In the genomic region with DNA sequence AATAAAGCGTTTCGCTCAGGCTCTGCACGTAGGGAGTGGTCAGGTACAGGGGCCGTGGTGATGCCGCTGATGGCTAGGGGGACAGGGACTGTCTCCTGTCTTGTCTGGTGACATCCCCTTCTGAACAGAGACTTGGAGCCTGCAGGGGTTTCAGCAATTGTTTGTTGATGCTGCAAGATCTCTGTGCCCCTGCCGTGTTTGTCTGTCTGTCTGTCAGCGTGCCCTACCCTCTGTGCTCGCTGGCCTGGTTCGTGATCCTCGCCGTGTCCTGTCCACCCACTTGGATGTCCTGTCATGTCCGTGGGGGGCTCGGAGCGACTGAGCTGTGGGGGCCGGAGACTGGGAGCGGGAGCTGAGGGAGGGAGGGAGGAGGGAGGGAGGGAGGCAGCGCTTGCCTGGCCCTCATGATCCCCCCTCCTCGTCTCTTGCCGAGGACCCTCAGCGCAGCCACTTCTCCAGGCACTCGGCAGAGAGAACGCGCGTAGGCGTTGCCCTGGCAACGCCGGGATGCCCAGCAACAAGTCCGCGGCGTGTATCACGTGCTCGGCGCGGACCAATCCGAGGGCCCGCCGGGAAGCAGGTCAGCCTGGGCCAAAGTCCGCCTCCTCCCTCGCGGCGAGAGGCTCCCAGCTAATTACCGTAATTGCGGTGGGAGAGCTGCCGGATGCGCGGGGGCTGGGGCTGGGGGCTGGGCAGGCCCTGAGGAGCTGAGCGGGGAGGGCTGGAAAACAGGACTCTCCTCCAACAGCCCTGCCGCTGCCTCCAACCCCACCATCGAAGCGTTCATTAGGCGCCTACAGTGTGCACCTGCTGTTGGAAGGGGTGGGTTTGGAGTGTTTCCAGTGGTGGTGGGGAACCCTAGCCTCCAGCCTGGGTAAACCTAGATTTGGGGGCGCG, we compare ENCODE assay signal across 8 cellular contexts. TPM values are rescaled to one million over a fixed set of nuclear protein-coding genes. Genes with fewer than 3 reads are reported as not detected.
DNase-seq lines count a peak whose midpoint lies in the region; ATAC-seq and TF ChIP-seq lines count a peak whose summit lies in the region.

No MANE protein-coding gene starts in this region.

- WGBS in suprapubic skin: 14% methylated on average over 17 of the region's 53 CpGs

- ATAC-seq in GM19023 (IDR thresholded peaks at IDR 0.05; ENCODE audit: unreplicated experiment): peak; percentile 86
- peak; percentile 96 for ATAC-seq in Right ventricle myocardium inferior
- peak; percentile 86 for ATAC-seq in omental fat pad (ENCODE audit: low FRiP score)

- no peaks in the 10 kb centered on the region for H3K9me3 ChIP-seq in suprapubic skin

- H3K4me3 ChIP-seq in suprapubic skin: peak overlapping the region; percentile 36

- peaks cover 14% of the 10 kb centered on the region for H3K4me1 ChIP-seq in suprapubic skin

- DNase-seq in 8988T (peak; percentile 88), NCI-H1105 (lab: John Stamatoyannopoulos, UW) (peak; percentile 97), SW 1271 (lab: John Stamatoyannopoulos, UW) (peak; percentile 80 to 88), Right ventricle myocardium inferior (ENCODE audit: missing footprints) (peak; percentile 96), omental fat pad (ENCODE audit: low spot score) (peak; percentile 74), suprapubic skin (ENCODE audit: low spot score in 2 of 2) (peak; percentile 85 to 88)
- peak; percentile 27 for DNase-seq in activated naive CD8-positive, alpha-beta T cell treated with anti-CD3 and anti-CD28 coated beads, Interleukin-2, amount 50 U/mL, for 16 hours (ENCODE audit: low read depth, low spot score)

- intact Hi-C loops in Right ventricle myocardium inferior (cut with DNase I): no loop called here

- no peak for TF ChIP-seq EP300 in suprapubic skin (IDR thresholded peaks at IDR 0.05)

- no peak for TF ChIP-seq POLR2A in suprapubic skin (IDR thresholded peaks at IDR 0.05)

- H3K36me3 ChIP-seq in suprapubic skin: no peaks in the 10 kb centered on the region

- H3K27me3 ChIP-seq in suprapubic skin: peaks cover 36% of the 10 kb centered on the region

- TF ChIP-seq CTCF in omental fat pad (IDR thresholded peaks at IDR 0.05) (no peak), suprapubic skin (IDR thresholded peaks at IDR 0.05) (no peak)

- no peak overlapping the region for H3K27ac ChIP-seq in suprapubic skin

RNA-seq across cellular contexts. Expression of gene FEM1A, which starts 31.9 kb away (rescaled TPM):
- total RNA-seq in Right ventricle myocardium inferior (47.0 TPM), omental fat pad (10 to 100 TPM; 11.8 to 22.1 (median 13.9) TPM), suprapubic skin (10 to 100 TPM; 29.6 to 51.8 (median 41.1) TPM)

RNA-seq across cellular contexts. Expression of gene DPP9, which starts 36.0 kb away (rescaled TPM):
- total RNA-seq in Right ventricle myocardium inferior: 52.7 TPM
- total RNA-seq in omental fat pad: 10 to 100 TPM; 25.3 to 42.9 (median 41.0) TPM
- 100 to 1,000 TPM in 2 of 4 donors, 10 to 100 TPM in 2; 51.2 to 126 (median 84.1) TPM for total RNA-seq in suprapubic skin

Comparison
In these comparisons a context has a peak if more than half of its experiments do, and no peak if none do; other contexts are left out.
1. DNase-seq: peak in every context shown above with its lines; median percentile 97 in NCI-H1105; 96 in Right ventricle myocardium inferior; 88 in 8988T; 86 in suprapubic skin; 84 in SW 1271; 74 in omental fat pad; 27 in activated naive CD8-positive, alpha-beta T cell treated with anti-CD3 and anti-CD28 coated beads, Interleukin-2, amount 50 U/mL, for 16 hours.